9 cellular contexts compared by ENCODE assay signal in the genomic region with DNA sequence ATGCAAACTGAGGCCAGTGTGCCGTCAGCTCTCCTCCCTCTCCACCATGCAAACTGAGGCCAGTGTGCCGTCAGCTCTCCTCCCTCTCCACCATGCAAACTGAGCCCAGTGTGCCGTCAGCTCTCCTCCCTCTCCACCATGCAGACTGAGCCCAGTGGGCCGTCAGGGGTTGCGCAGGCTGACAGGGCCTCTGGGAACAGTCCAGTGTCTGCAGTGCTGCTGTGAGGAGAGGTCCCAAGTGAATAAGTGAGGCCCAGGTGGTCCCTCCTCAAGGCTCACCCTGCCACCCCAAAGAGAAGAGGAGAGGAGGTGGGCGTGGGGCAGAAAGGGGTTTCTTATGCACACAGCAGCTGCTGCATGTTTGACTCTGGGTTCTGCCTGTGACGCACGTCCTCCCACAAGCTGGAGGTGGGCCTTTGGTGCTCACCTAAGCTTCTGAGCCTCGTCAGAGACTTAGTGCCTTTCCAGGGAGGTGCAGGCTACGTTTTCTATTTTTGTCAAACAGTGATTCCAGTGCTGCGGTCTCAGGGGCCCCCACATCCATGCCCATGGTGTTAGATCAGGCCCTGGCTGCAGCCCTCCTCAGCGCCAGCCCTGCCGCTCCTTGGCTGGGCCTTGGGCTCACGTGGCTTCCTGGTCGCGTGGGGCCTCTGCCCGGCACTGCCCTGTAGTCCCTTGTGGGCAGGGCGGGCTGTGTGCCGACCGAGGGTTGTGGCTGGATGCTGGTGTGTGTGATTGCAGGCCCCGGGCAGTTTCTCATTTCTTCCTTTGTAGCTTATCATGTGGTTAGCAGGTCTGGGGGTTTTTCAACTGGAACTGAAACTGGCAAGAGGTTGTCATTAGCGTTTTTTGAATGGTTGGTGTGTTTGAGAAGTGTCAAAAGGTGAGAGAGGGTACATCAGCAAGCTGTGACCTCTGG. TPM values are rescaled to one million over a fixed set of nuclear protein-coding genes. Genes with fewer than 3 reads are reported as not detected.
A peak's percentile ranks its signal among the peaks of the same experiment; 100 is the strongest.
DNase-seq lines count a peak whose midpoint lies in the region; ATAC-seq and TF ChIP-seq lines count a peak whose summit lies in the region.
"Had no signal": no experiment of that assay in that cellular context is flagged by ENCODE, and none has a peak within 500 bp of the region (broad histone marks: within the 10 kb centered on the region; RNA-seq: fewer than 3 reads in every experiment).

No MANE protein-coding gene starts in this region.

- peak overlapping the region; percentile 41 to 94 (median 55) for H3K4me3 Mint-ChIP-seq in IgD-negative memory B cell

- peaks cover 19 to 38% (median 30%) of the 10 kb centered on the region in 3 donors for H3K4me1 Mint-ChIP-seq in IgD-negative memory B cell

- H3K9me2 ChIP-seq in PC-9 (ENCODE audit: insufficient read depth): no peaks in the 10 kb centered on the region

- H3K36me3 Mint-ChIP-seq in IgD-negative memory B cell: peaks cover 2% of the 10 kb centered on the region

- no peak overlapping the region for H3K27ac ChIP-seq in PC-9

- no peaks in the 10 kb centered on the region for H3K4me1 ChIP-seq in PC-9 (replicated peaks; ENCODE audit: insufficient read depth)

- peaks cover 3% of the 10 kb centered on the region for H3K27me3 Mint-ChIP-seq in IgD-negative memory B cell

- in situ Hi-C loops in KBM-7 (cut with MboI; ENCODE audit: low pct_unique_long_range_greater_than_20kb, low sequenced_read_pairs): no loop called here

- no peaks in the 10 kb centered on the region for H3K36me3 ChIP-seq in PC-9 (ENCODE audit: low read depth)

- H3K4me3 ChIP-seq in foreskin fibroblast (ENCODE audit: low read depth in 1 of 2, low read length in 2 of 2) (no peak overlapping the region), PC-9 (no peak overlapping the region)
- H3K4me3 ChIP-seq: skin epidermis had no signal

- H3K27me3 ChIP-seq in PC-9 (ENCODE audit: insufficient read depth, low read depth): no peaks in the 10 kb centered on the region

- BruUV-seq in PC-9 (replicated peaks; lab: Mats Ljungman, UMichigan): no TSS peak

- peak; percentile 69 for ATAC-seq in GM21576 (IDR thresholded peaks at IDR 0.05; ENCODE audit: unreplicated experiment)

- H3K27ac Mint-ChIP-seq in IgD-negative memory B cell: peak overlapping the region; percentile 86 to 97 (median 93)

- H3K4me2 ChIP-seq in PC-9: no peak overlapping the region

- peak; percentile 26 for TF ChIP-seq POLR2A in GM15510 (IDR thresholded peaks at IDR 0.05; ENCODE audit: borderline replicate concordance, extremely low read depth, insufficient read length)

- peaks cover 9% of the 10 kb centered on the region for H4K20me1 ChIP-seq in PC-9 (ENCODE audit: insufficient read depth)

- H3F3A ChIP-seq in PC-9 (ENCODE audit: insufficient read depth, low read depth): no peaks in the 10 kb centered on the region

- POLR2A ChIA-PET in PC-9 (lab: Charles Lee; ENCODE audit: unreplicated experiment): no interaction called here

- H3K9me3 Mint-ChIP-seq in IgD-negative memory B cell: no peaks in the 10 kb centered on the region

- no peak for TF ChIP-seq CTCF in foreskin fibroblast (IDR thresholded peaks at IDR 0.05; ENCODE audit: low read depth, low read length)
- TF ChIP-seq CTCF in PC-9 (conservative IDR thresholded peaks at IDR 0.05): no peak

- H3K79me2 ChIP-seq in PC-9 (ENCODE audit: low read depth): peaks cover 5% of the 10 kb centered on the region; the same call in 1 of the 2 replicates

- DNase-seq in germinal center (ENCODE audit: low spot score) (peak; percentile 84), superior temporal gyrus (ENCODE audit: extremely low spot score) (peak; percentile 20), foreskin fibroblast (no peak), KBM-7 (no peak), PC-9 (no peak)

- CTCF ChIA-PET in PC-9 (lab: Charles Lee): no interaction called here

- no peaks in the 10 kb centered on the region for H3K9me3 ChIP-seq in PC-9 (ENCODE audit: insufficient read depth, low read depth)

- H2AFZ ChIP-seq in PC-9: no peak overlapping the region

- intact Hi-C loops in PC-9 (cut with micrococcal nuclease; ENCODE audit: unreplicated experiment): no loop called here

RNA-seq across cellular contexts. Expression of a gene that starts 7.1 kb away (rescaled TPM):
- polyA plus RNA-seq in IgD-negative memory B cell: 5.7 TPM
- total RNA-seq in PC-9 (2021): 24.8 and 26.4 TPM in 2 replicates

RNA-seq across cellular contexts. Expression of a gene that starts 42.8 kb away (rescaled TPM):
- not detected for polyA plus RNA-seq in IgD-negative memory B cell
- total RNA-seq in PC-9 (2021): 0.35 and 0.50 TPM in 2 replicates

Comparison
In these comparisons a context has a peak if more than half of its experiments do, and no peak if none do; other contexts are left out.
1. DNase-seq: peak in germinal center (single experiment) and superior temporal gyrus (single experiment); none in foreskin fibroblast (0 of 2), KBM-7 (single experiment) and PC-9 (0 of 2).